Comparison of ENCODE assay signal across 1 cellular context in genomic region chr17:1736348-1737281, GRCh38.
TF ChIP-seq lines count a peak whose summit lies in the region.

No MANE protein-coding gene starts in this region.

TF ChIP-seq in GM12878, 131 proteins besides CTCF, POLR2A, EP300 and RAD21 (continued from another document and continues in another):
- TF ChIP-seq BCL11A (IDR thresholded peaks at IDR 0.05; ENCODE audit: low read depth, low read length): no peak
- peak; percentile 47; the same call in 1 of the 2 replicates for TF ChIP-seq DPF2 (IDR thresholded peaks at IDR 0.05)
- no peak for TF ChIP-seq ZNF207 (IDR thresholded peaks at IDR 0.05; ENCODE audit: borderline replicate concordance)
- TF ChIP-seq, protein P1, sequence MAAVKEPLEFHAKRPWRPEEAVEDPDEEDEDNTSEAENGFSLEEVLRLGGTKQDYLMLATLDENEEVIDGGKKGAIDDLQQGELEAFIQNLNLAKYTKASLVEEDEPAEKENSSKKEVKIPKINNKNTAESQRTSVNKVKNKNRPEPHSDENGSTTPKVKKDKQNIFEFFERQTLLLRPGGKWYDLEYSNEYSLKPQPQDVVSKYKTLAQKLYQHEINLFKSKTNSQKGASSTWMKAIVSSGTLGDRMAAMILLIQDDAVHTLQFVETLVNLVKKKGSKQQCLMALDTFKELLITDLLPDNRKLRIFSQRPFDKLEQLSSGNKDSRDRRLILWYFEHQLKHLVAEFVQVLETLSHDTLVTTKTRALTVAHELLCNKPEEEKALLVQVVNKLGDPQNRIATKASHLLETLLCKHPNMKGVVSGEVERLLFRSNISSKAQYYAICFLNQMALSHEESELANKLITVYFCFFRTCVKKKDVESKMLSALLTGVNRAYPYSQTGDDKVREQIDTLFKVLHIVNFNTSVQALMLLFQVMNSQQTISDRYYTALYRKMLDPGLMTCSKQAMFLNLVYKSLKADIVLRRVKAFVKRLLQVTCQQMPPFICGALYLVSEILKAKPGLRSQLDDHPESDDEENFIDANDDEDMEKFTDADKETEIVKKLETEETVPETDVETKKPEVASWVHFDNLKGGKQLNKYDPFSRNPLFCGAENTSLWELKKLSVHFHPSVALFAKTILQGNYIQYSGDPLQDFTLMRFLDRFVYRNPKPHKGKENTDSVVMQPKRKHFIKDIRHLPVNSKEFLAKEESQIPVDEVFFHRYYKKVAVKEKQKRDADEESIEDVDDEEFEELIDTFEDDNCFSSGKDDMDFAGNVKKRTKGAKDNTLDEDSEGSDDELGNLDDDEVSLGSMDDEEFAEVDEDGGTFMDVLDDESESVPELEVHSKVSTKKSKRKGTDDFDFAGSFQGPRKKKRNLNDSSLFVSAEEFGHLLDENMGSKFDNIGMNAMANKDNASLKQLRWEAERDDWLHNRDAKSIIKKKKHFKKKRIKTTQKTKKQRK (IDR thresholded peaks at IDR 0.05; ENCODE audit: low read depth, low read length): no peak
- TF ChIP-seq ZSCAN29 (IDR thresholded peaks at IDR 0.05): no peak
- TF ChIP-seq TAF1 (IDR thresholded peaks at IDR 0.05; ENCODE audit: borderline replicate concordance, low read depth, low read length): peak; percentile 36; the same call in 1 of the 2 replicates
- no peak for TF ChIP-seq SMC3 (IDR thresholded peaks at IDR 0.05; ENCODE audit: borderline replicate concordance, low read length)
- TF ChIP-seq, protein P2, sequence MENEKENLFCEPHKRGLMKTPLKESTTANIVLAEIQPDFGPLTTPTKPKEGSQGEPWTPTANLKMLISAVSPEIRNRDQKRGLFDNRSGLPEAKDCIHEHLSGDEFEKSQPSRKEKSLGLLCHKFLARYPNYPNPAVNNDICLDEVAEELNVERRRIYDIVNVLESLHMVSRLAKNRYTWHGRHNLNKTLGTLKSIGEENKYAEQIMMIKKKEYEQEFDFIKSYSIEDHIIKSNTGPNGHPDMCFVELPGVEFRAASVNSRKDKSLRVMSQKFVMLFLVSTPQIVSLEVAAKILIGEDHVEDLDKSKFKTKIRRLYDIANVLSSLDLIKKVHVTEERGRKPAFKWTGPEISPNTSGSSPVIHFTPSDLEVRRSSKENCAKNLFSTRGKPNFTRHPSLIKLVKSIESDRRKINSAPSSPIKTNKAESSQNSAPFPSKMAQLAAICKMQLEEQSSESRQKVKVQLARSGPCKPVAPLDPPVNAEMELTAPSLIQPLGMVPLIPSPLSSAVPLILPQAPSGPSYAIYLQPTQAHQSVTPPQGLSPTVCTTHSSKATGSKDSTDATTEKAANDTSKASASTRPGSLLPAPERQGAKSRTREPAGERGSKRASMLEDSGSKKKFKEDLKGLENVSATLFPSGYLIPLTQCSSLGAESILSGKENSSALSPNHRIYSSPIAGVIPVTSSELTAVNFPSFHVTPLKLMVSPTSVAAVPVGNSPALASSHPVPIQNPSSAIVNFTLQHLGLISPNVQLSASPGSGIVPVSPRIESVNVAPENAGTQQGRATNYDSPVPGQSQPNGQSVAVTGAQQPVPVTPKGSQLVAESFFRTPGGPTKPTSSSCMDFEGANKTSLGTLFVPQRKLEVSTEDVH (IDR thresholded peaks at IDR 0.05; ENCODE audit: low read depth, partially characterized antibody): no peak
- TF ChIP-seq BCL3 (IDR thresholded peaks at IDR 0.05; ENCODE audit: borderline replicate concordance, insufficient read depth, low read depth, low read length, poor library complexity, severe bottlenecking): no peak
- TF ChIP-seq IKZF1 (conservative IDR thresholded peaks at IDR 0.05): peak; percentile 88
- no peak for TF ChIP-seq ZNF274 (IDR thresholded peaks at IDR 0.05; ENCODE audit: insufficient read depth, insufficient read length)
- TF ChIP-seq CEBPB (IDR thresholded peaks at IDR 0.05; ENCODE audit: borderline replicate concordance in 1 of 2, low read depth in 2 of 2, low read length in 2 of 2): no peak
- no peak for TF ChIP-seq KAT2A (conservative IDR thresholded peaks at IDR 0.05; ENCODE audit: control insufficient read depth, low read depth, low read length)
- TF ChIP-seq, protein P3, sequence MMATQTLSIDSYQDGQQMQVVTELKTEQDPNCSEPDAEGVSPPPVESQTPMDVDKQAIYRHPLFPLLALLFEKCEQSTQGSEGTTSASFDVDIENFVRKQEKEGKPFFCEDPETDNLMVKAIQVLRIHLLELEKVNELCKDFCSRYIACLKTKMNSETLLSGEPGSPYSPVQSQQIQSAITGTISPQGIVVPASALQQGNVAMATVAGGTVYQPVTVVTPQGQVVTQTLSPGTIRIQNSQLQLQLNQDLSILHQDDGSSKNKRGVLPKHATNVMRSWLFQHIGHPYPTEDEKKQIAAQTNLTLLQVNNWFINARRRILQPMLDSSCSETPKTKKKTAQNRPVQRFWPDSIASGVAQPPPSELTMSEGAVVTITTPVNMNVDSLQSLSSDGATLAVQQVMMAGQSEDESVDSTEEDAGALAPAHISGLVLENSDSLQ (IDR thresholded peaks at IDR 0.05): 0 out of 2 replicates have a peak, but pooled peaks have one; percentile 27
- TF ChIP-seq ATF7 (IDR thresholded peaks at IDR 0.05; ENCODE audit: low read depth): 0 out of 2 replicates have a peak, but pooled peaks have one; percentile 25
- TF ChIP-seq BCLAF1 (IDR thresholded peaks at IDR 0.05): no peak
- TF ChIP-seq POLR2AphosphoS5 (IDR thresholded peaks at IDR 0.05; ENCODE audit: low read length): peak; percentile 48; the same call in 1 of the 2 replicates
- peak; percentile 94 for TF ChIP-seq RELB (IDR thresholded peaks at IDR 0.05; ENCODE audit: low read depth)
- 0 out of 2 replicates have a peak, but pooled peaks have one; percentile 38 for TF ChIP-seq BACH1 (IDR thresholded peaks at IDR 0.05; ENCODE audit: borderline replicate concordance)
- no peak for TF ChIP-seq ZBED1 (IDR thresholded peaks at IDR 0.05; ENCODE audit: borderline replicate concordance)
- no peak for TF ChIP-seq ZBTB33 (IDR thresholded peaks at IDR 0.05)
- TF ChIP-seq JUND (IDR thresholded peaks at IDR 0.05; ENCODE audit: low read depth, low read length): no peak
- no peak for TF ChIP-seq RB1 (IDR thresholded peaks at IDR 0.05; ENCODE audit: borderline replicate concordance)
- no peak for TF ChIP-seq HCFC1 (IDR thresholded peaks at IDR 0.05; ENCODE audit: low read length)
- no peak for TF ChIP-seq SIX5 (IDR thresholded peaks at IDR 0.05; ENCODE audit: low read depth, low read length, severe bottlenecking)
- TF ChIP-seq YBX1 (IDR thresholded peaks at IDR 0.05): no peak
- no peak for TF ChIP-seq CREB1 (IDR thresholded peaks at IDR 0.05; ENCODE audit: low read depth)
- TF ChIP-seq, protein P4, sequence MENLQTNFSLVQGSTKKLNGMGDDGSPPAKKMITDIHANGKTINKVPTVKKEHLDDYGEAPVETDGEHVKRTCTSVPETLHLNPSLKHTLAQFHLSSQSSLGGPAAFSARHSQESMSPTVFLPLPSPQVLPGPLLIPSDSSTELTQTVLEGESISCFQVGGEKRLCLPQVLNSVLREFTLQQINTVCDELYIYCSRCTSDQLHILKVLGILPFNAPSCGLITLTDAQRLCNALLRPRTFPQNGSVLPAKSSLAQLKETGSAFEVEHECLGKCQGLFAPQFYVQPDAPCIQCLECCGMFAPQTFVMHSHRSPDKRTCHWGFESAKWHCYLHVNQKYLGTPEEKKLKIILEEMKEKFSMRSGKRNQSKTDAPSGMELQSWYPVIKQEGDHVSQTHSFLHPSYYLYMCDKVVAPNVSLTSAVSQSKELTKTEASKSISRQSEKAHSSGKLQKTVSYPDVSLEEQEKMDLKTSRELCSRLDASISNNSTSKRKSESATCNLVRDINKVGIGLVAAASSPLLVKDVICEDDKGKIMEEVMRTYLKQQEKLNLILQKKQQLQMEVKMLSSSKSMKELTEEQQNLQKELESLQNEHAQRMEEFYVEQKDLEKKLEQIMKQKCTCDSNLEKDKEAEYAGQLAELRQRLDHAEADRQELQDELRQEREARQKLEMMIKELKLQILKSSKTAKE (IDR thresholded peaks at IDR 0.05; ENCODE audit: low read depth, poor library complexity, severe bottlenecking): peak; percentile 56
- no peak for TF ChIP-seq ZBTB40 (IDR thresholded peaks at IDR 0.05; ENCODE audit: borderline replicate concordance)
- no peak for TF ChIP-seq KLF5 (IDR thresholded peaks at IDR 0.05; ENCODE audit: partially characterized antibody)
- TF ChIP-seq BMI1 (IDR thresholded peaks at IDR 0.05; ENCODE audit: borderline replicate concordance): no peak
- no peak; the same call in 1 of the 2 replicates for TF ChIP-seq ZNF217 (IDR thresholded peaks at IDR 0.05)
- TF ChIP-seq FOXK2 (IDR thresholded peaks at IDR 0.05): no peak
- TF ChIP-seq ZZZ3 (IDR thresholded peaks at IDR 0.05; ENCODE audit: control insufficient read depth, insufficient read length, low read depth): no peak
- TF ChIP-seq RUNX3 (IDR thresholded peaks at IDR 0.05; ENCODE audit: low read length): 0 out of 2 replicates have a peak, but pooled peaks have one; percentile 13
